In the genomic region with DNA sequence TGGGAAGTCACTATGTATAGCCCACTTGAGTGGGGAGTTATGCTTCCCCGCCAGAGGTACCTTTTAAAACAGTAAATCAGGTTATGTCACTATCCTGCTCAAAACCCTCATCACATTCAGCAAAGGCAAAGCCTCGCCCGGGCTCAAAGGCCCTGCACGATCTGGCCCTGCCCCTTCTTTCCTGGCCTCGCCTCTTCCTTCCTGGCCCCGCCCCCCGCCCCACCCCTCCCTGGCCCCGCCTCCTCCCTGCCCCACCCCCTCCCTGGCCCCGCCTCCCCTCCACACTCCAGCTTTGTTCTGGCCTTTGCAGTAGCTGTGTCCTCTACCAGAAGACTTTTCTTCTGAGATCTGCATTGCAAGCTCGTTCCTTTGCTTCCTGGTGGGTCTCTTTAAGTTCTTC, we compare ENCODE assay signal across 1 cellular context.
TF ChIP-seq lines count a peak whose summit lies in the region.

No MANE protein-coding gene starts in this region.

TF ChIP-seq in IMR-90, 13 proteins besides CTCF, POLR2A, EP300 and RAD21 (continued from another document):
- no peak for TF ChIP-seq FOS (IDR thresholded peaks at IDR 0.05; ENCODE audit: low read depth, low read length)
- TF ChIP-seq, protein P1, sequence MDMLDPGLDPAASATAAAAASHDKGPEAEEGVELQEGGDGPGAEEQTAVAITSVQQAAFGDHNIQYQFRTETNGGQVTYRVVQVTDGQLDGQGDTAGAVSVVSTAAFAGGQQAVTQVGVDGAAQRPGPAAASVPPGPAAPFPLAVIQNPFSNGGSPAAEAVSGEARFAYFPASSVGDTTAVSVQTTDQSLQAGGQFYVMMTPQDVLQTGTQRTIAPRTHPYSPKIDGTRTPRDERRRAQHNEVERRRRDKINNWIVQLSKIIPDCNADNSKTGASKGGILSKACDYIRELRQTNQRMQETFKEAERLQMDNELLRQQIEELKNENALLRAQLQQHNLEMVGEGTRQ (IDR thresholded peaks at IDR 0.05; ENCODE audit: low read depth, low read length) = no peak
- no peak for TF ChIP-seq NFE2L2 (IDR thresholded peaks at IDR 0.05; ENCODE audit: low read depth, low read length)
- no peak for TF ChIP-seq SMC3 (IDR thresholded peaks at IDR 0.05; ENCODE audit: low read depth, low read length)
- TF ChIP-seq BHLHE40 (IDR thresholded peaks at IDR 0.05; ENCODE audit: low read depth, low read length) = no peak
- TF ChIP-seq, protein P2, sequence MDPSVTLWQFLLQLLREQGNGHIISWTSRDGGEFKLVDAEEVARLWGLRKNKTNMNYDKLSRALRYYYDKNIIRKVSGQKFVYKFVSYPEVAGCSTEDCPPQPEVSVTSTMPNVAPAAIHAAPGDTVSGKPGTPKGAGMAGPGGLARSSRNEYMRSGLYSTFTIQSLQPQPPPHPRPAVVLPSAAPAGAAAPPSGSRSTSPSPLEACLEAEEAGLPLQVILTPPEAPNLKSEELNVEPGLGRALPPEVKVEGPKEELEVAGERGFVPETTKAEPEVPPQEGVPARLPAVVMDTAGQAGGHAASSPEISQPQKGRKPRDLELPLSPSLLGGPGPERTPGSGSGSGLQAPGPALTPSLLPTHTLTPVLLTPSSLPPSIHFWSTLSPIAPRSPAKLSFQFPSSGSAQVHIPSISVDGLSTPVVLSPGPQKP (IDR thresholded peaks at IDR 0.05; ENCODE audit: borderline replicate concordance, low read depth, low read length) = no peak
- TF ChIP-seq RCOR1 (IDR thresholded peaks at IDR 0.05; ENCODE audit: insufficient replicate concordance, low read length) = no peak
- no peak for TF ChIP-seq MXI1 (IDR thresholded peaks at IDR 0.05; ENCODE audit: borderline replicate concordance, low read depth, low read length)
- TF ChIP-seq RFX5 (IDR thresholded peaks at IDR 0.05; ENCODE audit: low read depth, low read length) = no peak
- TF ChIP-seq MAZ (IDR thresholded peaks at IDR 0.05; ENCODE audit: borderline replicate concordance, low read depth, low read length) = no peak
